In the genomic region with DNA sequence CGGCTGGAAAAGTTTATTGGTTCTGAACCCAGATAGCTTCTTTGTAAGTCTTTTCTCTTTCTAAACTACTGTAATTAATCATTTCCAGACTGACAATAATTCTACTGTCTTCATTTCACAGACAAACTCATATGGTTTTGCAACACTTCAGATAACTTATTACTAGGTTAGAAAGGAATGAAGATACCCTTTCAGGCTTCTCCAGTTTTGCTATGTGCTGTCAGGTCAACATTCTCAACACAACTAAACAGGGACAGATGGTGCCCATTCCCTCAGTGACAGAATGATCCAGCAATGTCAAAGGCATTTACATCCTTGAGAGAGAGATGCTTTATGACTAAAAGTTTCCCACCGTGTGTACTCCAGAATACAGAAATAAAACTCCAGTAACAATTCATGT, we compare ENCODE assay signal across 18 cellular contexts.
DNase-seq lines count a peak whose midpoint lies in the region; ATAC-seq and TF ChIP-seq lines count a peak whose summit lies in the region.
"Had no signal": no experiment of that assay in that cellular context is flagged by ENCODE, and none has a peak within 500 bp of the region (broad histone marks: within the 10 kb centered on the region; RNA-seq: fewer than 3 reads in every experiment).

No MANE protein-coding gene starts in this region.

- no peaks in the 10 kb centered on the region for H3K36me3 Mint-ChIP-seq in endodermal cell (ENCODE audit: low read depth)
- H3K36me3 Mint-ChIP-seq: CD14-positive monocyte had no signal

- H3K9me3 ChIP-seq in endodermal cell (ENCODE audit: control insufficient read depth, low read length), result no peaks in the 10 kb centered on the region
- H3K9me3 ChIP-seq: right atrium auricular region had no signal

- H3K36me3 ChIP-seq in endodermal cell (ENCODE audit: control insufficient read depth, insufficient read depth, low read length), result no peaks in the 10 kb centered on the region
- H3K36me3 ChIP-seq: right atrium auricular region had no signal

- DNase-seq in AG09309 (ENCODE audit: low read depth), result peak; percentile 82
- DNase-seq in HCEC 1CT, result peak; percentile 74
- peak; percentile 68 for DNase-seq in amniotic stem cell (lab: John Stamatoyannopoulos, UW)
- DNase-seq in foreskin keratinocyte, result peak; percentile 61 to 86
- DNase-seq in endodermal cell, result no peak
- no peak for DNase-seq in activated CD4-positive, CD25-positive, alpha-beta regulatory T cell treated with anti-CD3 and anti-CD28 coated beads, Interleukin-2, amount 50 U/mL, for 72 hours
- DNase-seq in hippocampal formation (lab: John Stamatoyannopoulos, UW), result no peak
- DNase-seq: activated naive CD4-positive, alpha-beta T cell treated with Interleukin-2 at 50 U/mL for 16 hours; Kasumi-1; left colon; NCI-H2081; stimulated activated CD4-positive, alpha-beta T cell treated with anti-CD3 and anti-CD28 coated beads, Interleukin-4, amount 100 ng/mL, for 4 hours; stimulated activated naive CD4-positive, alpha-beta T cell treated with Interleukin-2 at 50 U/mL for 16 hours had no signal

- H3K27ac ChIP-seq in foreskin keratinocyte, result no peak overlapping the region
- no peak overlapping the region for H3K27ac ChIP-seq in endodermal cell (ENCODE audit: low read depth, low read length)
- H3K27ac ChIP-seq: right atrium auricular region, SK-N-MC had no signal

- no peak overlapping the region for H3K4me3 ChIP-seq in AG09309 (ENCODE audit: control insufficient read depth, low read depth, low read length)
- H3K4me3 ChIP-seq in endodermal cell (ENCODE audit: low read length), result no peak overlapping the region
- H3K4me3 ChIP-seq: right atrium auricular region, SK-N-MC had no signal

- no peak overlapping the region for H3K4me3 Mint-ChIP-seq in endodermal cell
- H3K4me3 Mint-ChIP-seq: CD14-positive monocyte, nephron had no signal

- H3K27me3 ChIP-seq in foreskin keratinocyte (no peaks in the 10 kb centered on the region), endodermal cell (ENCODE audit: control insufficient read depth, insufficient read depth, low read length, poor library complexity, severe bottlenecking) (no peaks in the 10 kb centered on the region)
- H3K27me3 ChIP-seq: right atrium auricular region had no signal

- 88 to 100% methylated on average over 2 of the region's 2 CpGs for WGBS in endodermal cell (ENCODE audit: insufficient coverage in 1 of 2, insufficient read length in 1 of 2), 2 experiments

- no peak for TF ChIP-seq CTCF in AG09309 (IDR thresholded peaks at IDR 0.05; ENCODE audit: control insufficient read depth, insufficient read depth, low read depth, low read length, missing control alignments)
- TF ChIP-seq CTCF in foreskin keratinocyte (conservative IDR thresholded peaks at IDR 0.05), result no peak
- no peak for TF ChIP-seq CTCF in endodermal cell (conservative IDR thresholded peaks at IDR 0.05)

- no peaks in the 10 kb centered on the region for H3K4me1 Mint-ChIP-seq in endodermal cell

- no peak overlapping the region for H3K9ac ChIP-seq in endodermal cell (ENCODE audit: extremely low read depth, low read length, poor library complexity, severe bottlenecking)

- no peaks in the 10 kb centered on the region for H3K27me3 Mint-ChIP-seq in endodermal cell (ENCODE audit: insufficient read depth)

- no peak overlapping the region for H3K27ac Mint-ChIP-seq in endodermal cell
- H3K27ac Mint-ChIP-seq: CD14-positive monocyte, nephron had no signal

- H3K4me1 ChIP-seq in foreskin keratinocyte, result no peaks in the 10 kb centered on the region
- H3K4me1 ChIP-seq in endodermal cell (ENCODE audit: control insufficient read depth, insufficient read depth, low read length), result no peaks in the 10 kb centered on the region
- H3K4me1 ChIP-seq: right atrium auricular region had no signal

- no peaks in the 10 kb centered on the region for H3K9me3 Mint-ChIP-seq in endodermal cell
- H3K9me3 Mint-ChIP-seq: CD14-positive monocyte, nephron had no signal

- peak; percentile 55 for ATAC-seq in foreskin keratinocyte
- ATAC-seq in GM18502 (IDR thresholded peaks at IDR 0.05; ENCODE audit: poor library complexity, unreplicated experiment), result no peak
- ATAC-seq: left colon had no signal

Comparison
In these comparisons a context has a peak if more than half of its experiments do, and no peak if none do; other contexts are left out.
1. DNase-seq: peak in AG09309 (single experiment), HCEC 1CT (single experiment), amniotic stem cell (single experiment) and foreskin keratinocyte (2 of 2); none in endodermal cell (single experiment), activated CD4-positive, CD25-positive, alpha-beta regulatory T cell treated with anti-CD3 and anti-CD28 coated beads, Interleukin-2, amount 50 U/mL, for 72 hours (single experiment) and hippocampal formation (0 of 2).